ENCODE assay signal across 2 cellular contexts in the genomic region with DNA sequence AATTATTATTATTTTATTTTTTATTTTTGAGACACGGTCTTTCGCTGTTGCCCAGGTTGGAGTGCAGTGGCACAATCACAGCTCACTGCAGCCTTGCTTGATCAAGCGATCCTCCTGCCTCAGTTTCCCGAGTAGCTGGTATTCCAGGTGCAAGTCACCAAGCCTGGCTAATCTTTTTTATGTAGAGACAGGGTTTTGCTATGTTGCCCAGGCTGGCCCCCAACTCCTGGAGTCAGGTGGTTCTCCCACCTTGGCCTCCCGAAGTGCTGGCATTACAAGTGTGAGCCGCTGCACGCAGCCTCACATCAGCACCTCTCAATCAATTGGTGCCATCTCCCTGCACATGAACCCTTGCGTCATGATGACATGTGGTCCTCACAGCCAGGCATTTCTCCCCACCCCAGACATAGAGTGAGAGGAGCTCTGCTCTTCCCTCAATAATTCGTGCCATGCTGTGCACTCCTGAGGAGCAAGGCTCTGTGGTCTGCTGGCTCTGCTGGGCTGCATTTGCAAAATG.
TF ChIP-seq lines count a peak whose summit lies in the region.

No MANE protein-coding gene starts in this region.

TF ChIP-seq in GM12891, 5 proteins besides CTCF, POLR2A, EP300 and RAD21:
- no peak for TF ChIP-seq POU2F2 (IDR thresholded peaks at IDR 0.05; ENCODE audit: low read depth, low read length)
TF ChIP-seq in GM12891: peak in this region for 0.

TF ChIP-seq in HepG2, 621 proteins besides CTCF, POLR2A, EP300 and RAD21:
- TF ChIP-seq ATF4 (CRISPR knock-in tag; IDR thresholded peaks at IDR 0.05) (no peak), ZNF768 (CRISPR knock-in tag; IDR thresholded peaks at IDR 0.05) (peak; percentile 65), KDM1A (CRISPR knock-in tag; IDR thresholded peaks at IDR 0.05) (no peak)
- TF ChIP-seq, protein P1, sequence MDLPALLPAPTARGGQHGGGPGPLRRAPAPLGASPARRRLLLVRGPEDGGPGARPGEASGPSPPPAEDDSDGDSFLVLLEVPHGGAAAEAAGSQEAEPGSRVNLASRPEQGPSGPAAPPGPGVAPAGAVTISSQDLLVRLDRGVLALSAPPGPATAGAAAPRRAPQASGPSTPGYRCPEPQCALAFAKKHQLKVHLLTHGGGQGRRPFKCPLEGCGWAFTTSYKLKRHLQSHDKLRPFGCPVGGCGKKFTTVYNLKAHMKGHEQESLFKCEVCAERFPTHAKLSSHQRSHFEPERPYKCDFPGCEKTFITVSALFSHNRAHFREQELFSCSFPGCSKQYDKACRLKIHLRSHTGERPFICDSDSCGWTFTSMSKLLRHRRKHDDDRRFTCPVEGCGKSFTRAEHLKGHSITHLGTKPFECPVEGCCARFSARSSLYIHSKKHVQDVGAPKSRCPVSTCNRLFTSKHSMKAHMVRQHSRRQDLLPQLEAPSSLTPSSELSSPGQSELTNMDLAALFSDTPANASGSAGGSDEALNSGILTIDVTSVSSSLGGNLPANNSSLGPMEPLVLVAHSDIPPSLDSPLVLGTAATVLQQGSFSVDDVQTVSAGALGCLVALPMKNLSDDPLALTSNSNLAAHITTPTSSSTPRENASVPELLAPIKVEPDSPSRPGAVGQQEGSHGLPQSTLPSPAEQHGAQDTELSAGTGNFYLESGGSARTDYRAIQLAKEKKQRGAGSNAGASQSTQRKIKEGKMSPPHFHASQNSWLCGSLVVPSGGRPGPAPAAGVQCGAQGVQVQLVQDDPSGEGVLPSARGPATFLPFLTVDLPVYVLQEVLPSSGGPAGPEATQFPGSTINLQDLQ (CRISPR knock-in tag; IDR thresholded peaks at IDR 0.05): 0 out of 2 replicates have a peak, but pooled peaks have one; percentile 12
